Comparison of ENCODE assay signal across 12 cellular contexts in the genomic region with DNA sequence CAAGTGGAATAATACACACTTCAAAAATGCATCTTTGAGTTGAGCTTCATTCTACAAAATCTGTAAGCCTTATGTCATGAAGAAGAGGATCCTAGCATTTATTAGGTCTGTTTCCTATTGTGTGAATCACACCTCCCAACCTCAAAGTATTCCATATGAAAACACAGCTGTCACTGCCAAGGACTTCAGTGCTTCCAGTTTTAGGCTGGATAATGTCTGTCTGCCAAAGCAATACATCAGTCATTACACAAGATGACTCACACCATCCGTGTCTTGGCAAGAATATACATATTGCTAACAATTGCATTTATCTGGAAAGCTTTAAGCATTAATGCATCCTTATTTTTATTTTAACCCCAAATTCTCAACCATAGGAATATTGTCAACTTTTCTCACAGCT.
A peak's percentile ranks its signal among the peaks of the same experiment; 100 is the strongest.
DNase-seq lines count a peak whose midpoint lies in the region; ATAC-seq and TF ChIP-seq lines count a peak whose summit lies in the region.
"Had no signal": no experiment of that assay in that cellular context is flagged by ENCODE, and none has a peak within 500 bp of the region (broad histone marks: within the 10 kb centered on the region; RNA-seq: fewer than 3 reads in every experiment).

No MANE protein-coding gene starts in this region.

- H3K27me3 Mint-ChIP-seq in MCF 10A (ENCODE audit: insufficient read depth, unreplicated experiment) = no peaks in the 10 kb centered on the region

- DNase-seq in MCF 10A (ENCODE audit: unreplicated experiment) (peak; percentile 96), breast epithelium (ENCODE audit: low spot score in 2 of 2) (no peak), RPMI7951 (ENCODE audit: low read depth) (peak; percentile 64), fibroblast of the conjunctiva (ENCODE audit: low read depth) (peak; percentile 95), T1000 (lab: John Stamatoyannopoulos, UW) (no peak), ovary (no peak)
- DNase-seq: activated CD8-positive, alpha-beta memory T cell treated with anti-CD3 and anti-CD28 coated beads, Interleukin-2, amount 50 U/mL, for 48 hours; stimulated activated CD4-positive, alpha-beta T cell treated with anti-CD3 and anti-CD28 coated beads, Interleukin-2, amount 100 ng/mL, for 24 hours had no signal

- CTCF ChIA-PET in MCF 10A (lab: Yijun Ruan, JAX) = interaction anchor here (1.3 kb wide), 1 partner anchor 23 kb away, joined by 3 read pairs; no protein-coding TSS in a partner anchor

- intact Hi-C loops in MCF 10A (cut with micrococcal nuclease) (no loop called here), breast epithelium (cut with DNase I; ENCODE audit: low total_unique reads) (no loop called here), ovary (cut with DNase I) (no loop called here)

- no peak overlapping the region for H3K4me3 Mint-ChIP-seq in MCF 10A (ENCODE audit: unreplicated experiment)
- H3K4me3 Mint-ChIP-seq: neural progenitor cell had no signal

- no peak for TF ChIP-seq POLR2A in breast epithelium (IDR thresholded peaks at IDR 0.05)
- TF ChIP-seq POLR2A in ovary (IDR thresholded peaks at IDR 0.05) = no peak

- no peak overlapping the region for H3K27ac Mint-ChIP-seq in MCF 10A (ENCODE audit: low read depth, unreplicated experiment)
- H3K27ac Mint-ChIP-seq: neural progenitor cell had no signal

- no peaks in the 10 kb centered on the region for H3K27me3 ChIP-seq in breast epithelium
- H3K27me3 ChIP-seq in ovary = no peaks in the 10 kb centered on the region
- H3K27me3 ChIP-seq: adrenal gland, neural progenitor cell had no signal

- H3K4me1 ChIP-seq in breast epithelium (no peaks in the 10 kb centered on the region), ovary (ENCODE audit: insufficient read depth) (no peaks in the 10 kb centered on the region)
- H3K4me1 ChIP-seq: adrenal gland, neural progenitor cell had no signal

- POLR2A ChIA-PET in MCF 10A (lab: Yijun Ruan, JAX) = interaction anchor here (0.5 to 1.3 kb wide), 10 partner anchors 10 to 1093 kb away, joined by 3 to 7 read pairs (median 3); no protein-coding TSS in a partner anchor

- TF ChIP-seq CTCF in MCF 10A (IDR thresholded peaks at IDR 0.05; ENCODE audit: unreplicated experiment) (no peak), breast epithelium (IDR thresholded peaks at IDR 0.05) (no peak), ovary (IDR thresholded peaks at IDR 0.05) (no peak)

- H3K36me3 ChIP-seq in breast epithelium (no peaks in the 10 kb centered on the region), ovary (no peaks in the 10 kb centered on the region)
- H3K36me3 ChIP-seq: adrenal gland, neural progenitor cell had no signal

- peaks cover 6% of the 10 kb centered on the region for H3K4me1 Mint-ChIP-seq in MCF 10A (ENCODE audit: insufficient read depth, unreplicated experiment)
- H3K4me1 Mint-ChIP-seq: neural progenitor cell had no signal

- BruUV-seq in MCF 10A (replicated peaks; lab: Mats Ljungman, UMichigan) = no TSS peak

- no peak overlapping the region for H3K27ac ChIP-seq in breast epithelium
- no peak overlapping the region for H3K27ac ChIP-seq in ovary
- H3K27ac ChIP-seq: adrenal gland, neural progenitor cell had no signal

- H3K9me3 Mint-ChIP-seq in MCF 10A (ENCODE audit: unreplicated experiment) = no peaks in the 10 kb centered on the region
- H3K9me3 Mint-ChIP-seq: neural progenitor cell had no signal

- H3K4me3 ChIP-seq in breast epithelium (no peak overlapping the region), ovary (no peak overlapping the region)
- H3K4me3 ChIP-seq: adrenal gland, neural progenitor cell had no signal

- WGBS in ovary, 3 donors = 3 to 5% (median 4%) methylated on average over 1 of the region's 1 CpG

- ATAC-seq in HG03565 (IDR thresholded peaks at IDR 0.05; ENCODE audit: unreplicated experiment) (no peak), HG02884 (IDR thresholded peaks at IDR 0.05; ENCODE audit: unreplicated experiment) (no peak)

- no peaks in the 10 kb centered on the region for H3K36me3 Mint-ChIP-seq in MCF 10A (ENCODE audit: insufficient read depth, unreplicated experiment)
- H3K36me3 Mint-ChIP-seq: neural progenitor cell had no signal

- no peaks in the 10 kb centered on the region for H3K9me3 ChIP-seq in breast epithelium
- no peaks in the 10 kb centered on the region for H3K9me3 ChIP-seq in ovary
- H3K9me3 ChIP-seq: adrenal gland had no signal

- TF ChIP-seq EP300 in ovary (IDR thresholded peaks at IDR 0.05) = no peak

Comparison
In these comparisons a context has a peak if more than half of its experiments do, and no peak if none do; other contexts are left out.
1. DNase-seq: peak in MCF 10A (single experiment), RPMI7951 (single experiment) and fibroblast of the conjunctiva (single experiment); none in breast epithelium (0 of 2), T1000 (single experiment) and ovary (0 of 5).